In genomic region chr14:35879654-35880249, GRCh38 we compare ENCODE assay signal across 8 cellular contexts. TPM values are rescaled to one million over a fixed set of nuclear protein-coding genes. Genes with fewer than 3 reads are reported as not detected.
A peak's percentile ranks its signal among the peaks of the same experiment; 100 is the strongest.
DNase-seq lines count a peak whose midpoint lies in the region; ATAC-seq, FAIRE-seq and TF ChIP-seq lines count a peak whose summit lies in the region.

No MANE protein-coding gene starts in this region.

- no peak overlapping the region for H3K9ac ChIP-seq in SU-DHL-6 (ENCODE audit: low read length)

- H3K4me3 ChIP-seq in SU-DHL-6 (ENCODE audit: insufficient read depth, low read length, poor library complexity, severe bottlenecking) (no peak overlapping the region), right lobe of liver (no peak overlapping the region), uterus (no peak overlapping the region), vagina (no peak overlapping the region)

- no peak overlapping the region for H2AFZ ChIP-seq in SU-DHL-6 (ENCODE audit: low read depth, low read length, severe bottlenecking)

- H3K27ac ChIP-seq in SU-DHL-6 (ENCODE audit: low read depth, low read length) (no peak overlapping the region), right lobe of liver (peak overlapping the region; percentile 6 to 42 (median 34)), uterus (no peak overlapping the region), vagina (no peak overlapping the region)

- TF ChIP-seq CTCF in SU-DHL-6 (IDR thresholded peaks at IDR 0.05; ENCODE audit: insufficient read depth, low read length, poor library complexity, severe bottlenecking) (peak; percentile 55), right lobe of liver (IDR thresholded peaks at IDR 0.05) (peak; percentile 30 to 56 (median 47)), uterus (IDR thresholded peaks at IDR 0.05) (peak in 1 of 4 experiments; percentile 2), vagina (IDR thresholded peaks at IDR 0.05) (no peak)

- H3K9me3 ChIP-seq in SU-DHL-6 (ENCODE audit: insufficient read depth, low read length), result no peaks in the 10 kb centered on the region
- H3K9me3 ChIP-seq in right lobe of liver, result no peaks in the 10 kb centered on the region
- H3K9me3 ChIP-seq in uterus, result no peaks in the 10 kb centered on the region
- no peaks in the 10 kb centered on the region for H3K9me3 ChIP-seq in vagina

- H3K27me3 ChIP-seq in SU-DHL-6 (ENCODE audit: low read length), result no peaks in the 10 kb centered on the region
- no peaks in the 10 kb centered on the region for H3K27me3 ChIP-seq in right lobe of liver
- no peaks in the 10 kb centered on the region for H3K27me3 ChIP-seq in uterus
- no peaks in the 10 kb centered on the region for H3K27me3 ChIP-seq in vagina

- intact Hi-C loops in right lobe of liver (cut with DNase I) (no loop called here), uterus (cut with DNase I; ENCODE audit: low total_unique reads) (no loop called here), vagina (cut with DNase I) (no loop called here)

- peaks cover 9% of the 10 kb centered on the region; the same call in 1 of the 2 replicates for H3F3A ChIP-seq in SU-DHL-6 (ENCODE audit: insufficient read depth)

- no peaks in the 10 kb centered on the region for H3K79me2 ChIP-seq in SU-DHL-6 (ENCODE audit: insufficient read depth, low read length)

- DNase-seq in right lobe of liver (no peak), GM19240 (ENCODE audit: insufficient read length, low spot score) (no peak), uterus (no peak), vagina (ENCODE audit: extremely low spot score in 2 of 2) (no peak)

- TF ChIP-seq POLR2A in right lobe of liver (IDR thresholded peaks at IDR 0.05) (no peak), uterus (IDR thresholded peaks at IDR 0.05) (no peak), vagina (IDR thresholded peaks at IDR 0.05) (no peak)

- peaks cover 0 to 14% (median 5%) of the 10 kb centered on the region in 4 donors for H3K4me1 ChIP-seq in right lobe of liver
- no peaks in the 10 kb centered on the region for H3K4me1 ChIP-seq in uterus
- H3K4me1 ChIP-seq in vagina, result peaks cover 12% of the 10 kb centered on the region

- H3K36me3 ChIP-seq in SU-DHL-6 (ENCODE audit: low read length), result no peaks in the 10 kb centered on the region
- no peaks in the 10 kb centered on the region for H3K36me3 ChIP-seq in right lobe of liver
- H3K36me3 ChIP-seq in uterus, result no peaks in the 10 kb centered on the region
- no peaks in the 10 kb centered on the region for H3K36me3 ChIP-seq in vagina

- H3K9me2 ChIP-seq in SU-DHL-6 (replicated peaks; ENCODE audit: insufficient read depth, low read length), result no peaks in the 10 kb centered on the region

- FAIRE-seq in G401.6 (lab: Jason Lieb, UNC), result peak; percentile 94

- no peak overlapping the region for H3K4me2 ChIP-seq in SU-DHL-6 (ENCODE audit: low read depth, low read length, poor library complexity, severe bottlenecking)

- 59% methylated on average over 1 of the region's 1 CpG for WGBS in right lobe of liver (ENCODE audit: insufficient coverage, low coverage, low lambda C conversion rate, missing lambda C conversion rate)

- ATAC-seq in HG03432 (IDR thresholded peaks at IDR 0.05; ENCODE audit: unreplicated experiment) (peak; percentile 53), right lobe of liver (peak; percentile 21 to 56 (median 24)), GM21786 (IDR thresholded peaks at IDR 0.05; ENCODE audit: unreplicated experiment) (no peak)

- H4K20me1 ChIP-seq in SU-DHL-6 (ENCODE audit: low read depth, low read length), result no peaks in the 10 kb centered on the region

RNA-seq across cellular contexts. Expression of gene BRMS1L, which starts 53.6 kb away (rescaled TPM):
- 1 to 10 TPM; 2.3 to 6.2 (median 3.3) TPM for total RNA-seq in right lobe of liver
- 10 to 100 TPM in 2 of 4 donors, 1 to 10 TPM in 2; 1.5 to 16.3 (median 8.5) TPM for total RNA-seq in uterus
- 9.6 TPM for total RNA-seq in vagina

Comparison
In these comparisons a context has a peak if more than half of its experiments do, and no peak if none do; other contexts are left out.
1. H3K27ac ChIP-seq: peak in right lobe of liver (3 of 3); none in SU-DHL-6 (single experiment), uterus (0 of 2) and vagina (single experiment).
2. CTCF ChIP-seq: peak in SU-DHL-6 (single experiment) and right lobe of liver (4 of 4); none in vagina (0 of 3).